ENCODE assay signal across 8 cellular contexts in genomic region chr7:55546826-55547225, GRCh38. TPM values are rescaled to one million over a fixed set of nuclear protein-coding genes. Genes with fewer than 3 reads are reported as not detected.
A peak's percentile ranks its signal among the peaks of the same experiment; 100 is the strongest.
DNase-seq lines count a peak whose midpoint lies in the region; ATAC-seq and TF ChIP-seq lines count a peak whose summit lies in the region.

No MANE protein-coding gene starts in this region.

- POLR2A ChIA-PET in Panc1 (lab: Charles Lee), result no interaction called here

- H4K91ac ChIP-seq in mesenchymal stem cell (ENCODE audit: low read length), result no peak overlapping the region

- H3K4me3 ChIP-seq in Panc1 (ENCODE audit: low read depth in 2 of 2, low read length in 2 of 2) (0 out of 4 replicates have a peak overlapping the region, but pooled peaks of 1 of the 2 experiments have one; percentile 9), mesenchymal stem cell (ENCODE audit: insufficient read depth in 1 of 2, low read depth in 1 of 2, low read length in 2 of 2) (peak overlapping the region in 1 of 2 experiments; percentile 16), MM.1S (ENCODE audit: low read length) (no peak overlapping the region)

- CTCF ChIA-PET in Panc1 (lab: Charles Lee), result interaction anchor here (0.7 kb wide), 1 partner anchor 25 kb away, joined by 3 read pairs; no protein-coding TSS in a partner anchor

- H3K27me3 ChIP-seq in Panc1 (ENCODE audit: control insufficient read depth, insufficient read depth, low read length), result no peaks in the 10 kb centered on the region
- H3K27me3 ChIP-seq in mesenchymal stem cell (ENCODE audit: control insufficient read depth in 1 of 2, insufficient read depth in 1 of 2, low read length in 2 of 2), result no peaks in the 10 kb centered on the region
- H3K27me3 ChIP-seq in MM.1S (replicated peaks; ENCODE audit: insufficient read depth, low read length), result no peaks in the 10 kb centered on the region

- peak overlapping the region in 1 of 2 experiments; percentile 28 for H3K14ac ChIP-seq in mesenchymal stem cell (ENCODE audit: low read length in 2 of 2)

- H4K8ac ChIP-seq in mesenchymal stem cell (ENCODE audit: low read length), result peak overlapping the region; percentile 62

- intact Hi-C loops in Panc1 (cut with micrococcal nuclease; ENCODE audit: unreplicated experiment), result no loop called here

- H3K36me3 ChIP-seq in Panc1 (ENCODE audit: control insufficient read depth, insufficient read depth, low read length) (no peaks in the 10 kb centered on the region), mesenchymal stem cell (ENCODE audit: control insufficient read depth in 1 of 2, insufficient read depth in 2 of 2, low read depth in 1 of 2, low read length in 2 of 2) (peaks cover 0 to 8% of the 10 kb centered on the region in 2 experiments), MM.1S (replicated peaks; ENCODE audit: insufficient read depth, low read length) (peaks cover 5% of the 10 kb centered on the region)

- H2AFZ ChIP-seq in mesenchymal stem cell (ENCODE audit: low read depth, low read length) (no peak overlapping the region), MM.1S (ENCODE audit: low read length) (no peak overlapping the region)

- H3K4me1 ChIP-seq in Panc1 (ENCODE audit: control insufficient read depth, insufficient read depth, low read length) (peaks cover 48% of the 10 kb centered on the region), mesenchymal stem cell (ENCODE audit: control insufficient read depth, insufficient read depth, low read depth, low read length) (peaks cover 32% of the 10 kb centered on the region), MM.1S (ENCODE audit: low read length) (peaks cover 58% of the 10 kb centered on the region)

- DNase-seq in SIG-M5 treated with dmso at 0.1 percent for 504 hours (lab: John Stamatoyannopoulos, UW; ENCODE audit: unreplicated experiment) (peak; percentile 9), SIG-M5 (lab: John Stamatoyannopoulos, UW) (no peak), Panc1 (ENCODE audit: low read depth, low spot score) (peak; percentile 89), mesenchymal stem cell (peak; percentile 63), NCI-H526 (lab: John Stamatoyannopoulos, UW) (no peak), MM.1S (no peak)

- H3F3A ChIP-seq in MM.1S (ENCODE audit: insufficient read depth, low read length), result peaks cover 27% of the 10 kb centered on the region

- H2BK120ac ChIP-seq in mesenchymal stem cell (ENCODE audit: low read depth, low read length), result no peak overlapping the region

- H3K4ac ChIP-seq in mesenchymal stem cell (ENCODE audit: low read depth in 1 of 2, low read length in 2 of 2), result peak overlapping the region in 1 of 2 experiments; percentile 32

- WGBS in mesenchymal stem cell, result 25% methylated on average over 3 of the region's 4 CpGs

- peaks cover 100% of the 10 kb centered on the region for H3K79me2 ChIP-seq in MM.1S (ENCODE audit: low read length)

- no peak overlapping the region for H2BK12ac ChIP-seq in mesenchymal stem cell (ENCODE audit: low read length in 2 of 2)

- H3K9ac ChIP-seq in mesenchymal stem cell (ENCODE audit: low read length), result no peak overlapping the region
- no peak overlapping the region for H3K9ac ChIP-seq in MM.1S (ENCODE audit: low read length)

- no TSS peak for BruUV-seq in Panc1 (replicated peaks; lab: Mats Ljungman, UMichigan)

- no peak for TF ChIP-seq CTCF in Panc1 (IDR thresholded peaks at IDR 0.05)
- TF ChIP-seq CTCF in MM.1S (IDR thresholded peaks at IDR 0.05; ENCODE audit: low read length), result no peak

- H2BK5ac ChIP-seq in mesenchymal stem cell (ENCODE audit: low read depth, low read length, poor library complexity, severe bottlenecking), result no peak overlapping the region

- H3K79me1 ChIP-seq in mesenchymal stem cell (replicated peaks; ENCODE audit: low read length, poor library complexity, severe bottlenecking), result no peaks in the 10 kb centered on the region

- H3K9me2 ChIP-seq in MM.1S (replicated peaks; ENCODE audit: insufficient read depth, low read length), result no peaks in the 10 kb centered on the region

- no peak overlapping the region for H3K23ac ChIP-seq in mesenchymal stem cell (ENCODE audit: low read length in 2 of 2)

- H3K4me2 ChIP-seq in mesenchymal stem cell (ENCODE audit: low read length, poor library complexity, severe bottlenecking) (no peak overlapping the region), MM.1S (ENCODE audit: low read depth, low read length) (no peak overlapping the region)

- 0 out of 2 replicates have a peak, but pooled peaks cover 7% of the 10 kb centered on the region for H4K20me1 ChIP-seq in MM.1S (ENCODE audit: insufficient read depth, low read length)

- H2BK15ac ChIP-seq in mesenchymal stem cell (ENCODE audit: low read depth, poor library complexity, severe bottlenecking), result no peak overlapping the region

- H2AK5ac ChIP-seq in mesenchymal stem cell (ENCODE audit: low read length, severe bottlenecking), result no peak overlapping the region

- H3K9me3 ChIP-seq in Panc1 (ENCODE audit: control insufficient read depth, insufficient read depth, low read depth, low read length) (no peaks in the 10 kb centered on the region), mesenchymal stem cell (ENCODE audit: control insufficient read depth, low read length) (no peaks in the 10 kb centered on the region), MM.1S (replicated peaks; ENCODE audit: insufficient read depth, low read length) (no peaks in the 10 kb centered on the region)

- in situ Hi-C loops in Panc1 (cut with HindIII; ENCODE audit: low pct_unique_long_range_greater_than_20kb, low sequenced_read_pairs), result no loop called here

- H3K27ac ChIP-seq in Panc1 (ENCODE audit: low read length) (peak overlapping the region; percentile 75), cingulate gyrus (ENCODE audit: low read depth, low read length) (peak overlapping the region; percentile 49), mesenchymal stem cell (ENCODE audit: low read length, poor library complexity, severe bottlenecking) (peak overlapping the region; percentile 69), MM.1S (ENCODE audit: low read length) (no peak overlapping the region)

- peak; percentile 43 for ATAC-seq in HG02943 (IDR thresholded peaks at IDR 0.05; ENCODE audit: low read depth, unreplicated experiment)
- peak; percentile 89 for ATAC-seq in Panc1

- peak overlapping the region in 1 of 2 experiments; percentile 88 for H3K18ac ChIP-seq in mesenchymal stem cell (ENCODE audit: low read depth in 1 of 2, low read length in 2 of 2)

RNA-seq across cellular contexts. Expression of gene VOPP1, which starts 25.5 kb away (rescaled TPM):
- total RNA-seq in Panc1 (2021; ENCODE audit: unreplicated experiment), result 131 TPM
- 84.5 TPM for polyA plus RNA-seq in Panc1 (2012; ENCODE audit: insufficient read length)
- 37.0 TPM for polyA plus RNA-seq in mesenchymal stem cell (2013, experiment 1 of 2)
- 37.8 TPM for polyA plus RNA-seq in mesenchymal stem cell (2013, experiment 2 of 2)

Comparison
In these comparisons a context has a peak if more than half of its experiments do, and no peak if none do; other contexts are left out.
1. DNase-seq: peak in SIG-M5 treated with dmso at 0.1 percent for 504 hours (single experiment), Panc1 (single experiment) and mesenchymal stem cell (single experiment); none in SIG-M5 (single experiment), NCI-H526 (0 of 2) and MM.1S (single experiment).